ENCODE assay signal across 19 cellular contexts in genomic region chr18:49529596-49529995, GRCh38. TPM values are rescaled to one million over a fixed set of nuclear protein-coding genes. Genes with fewer than 3 reads are reported as not detected.
"Had no signal": no experiment of that assay in that cellular context is flagged by ENCODE, and none has a peak within 500 bp of the region (broad histone marks: within the 10 kb centered on the region; RNA-seq: fewer than 3 reads in every experiment).

No MANE protein-coding gene starts in this region.

- H3K9me3 ChIP-seq: neutrophil, sigmoid colon, suprapubic skin, thyroid gland, upper lobe of right lung had no signal

- H3K4me1 Mint-ChIP-seq: naive thymus-derived CD8-positive, alpha-beta T cell; stimulated activated effector memory CD8-positive, alpha-beta T cell treated with anti-CD3 and anti-CD28 coated beads, Interleukin-12 subunit alpha, Interleukin-12 subunit beta, amount 100 ng/mL, for 72 hours had no signal

- H3K27ac ChIP-seq: foreskin keratinocyte, neutrophil, sigmoid colon, skin epidermis, suprapubic skin, thyroid gland, upper lobe of right lung had no signal

- H3K27me3 ChIP-seq: foreskin keratinocyte, neutrophil, sigmoid colon, suprapubic skin, thyroid gland, upper lobe of right lung had no signal

- H3K36me3 ChIP-seq: neutrophil, sigmoid colon, suprapubic skin, thyroid gland, upper lobe of right lung had no signal

- H3K27ac Mint-ChIP-seq: dendritic cell treated with granulocyte-macrophage colony-stimulating factor and Interleukin-4, amounts not matched to agents 40 ng/mL and 50 ng/mL, for 4 days; effector memory CD8-positive, alpha-beta T cell; naive thymus-derived CD8-positive, alpha-beta T cell; stimulated activated effector memory CD8-positive, alpha-beta T cell treated with anti-CD3 and anti-CD28 coated beads, Interleukin-12 subunit alpha, Interleukin-12 subunit beta, amount 100 ng/mL, for 72 hours had no signal

- H3K9me3 Mint-ChIP-seq: dendritic cell treated with granulocyte-macrophage colony-stimulating factor and Interleukin-4, amounts not matched to agents 40 ng/mL and 50 ng/mL, for 4 days; effector memory CD8-positive, alpha-beta T cell; stimulated activated effector memory CD8-positive, alpha-beta T cell treated with anti-CD3 and anti-CD28 coated beads, Interleukin-12 subunit alpha, Interleukin-12 subunit beta, amount 100 ng/mL, for 72 hours had no signal

- H3K27me3 Mint-ChIP-seq: dendritic cell treated with granulocyte-macrophage colony-stimulating factor and Interleukin-4, amounts not matched to agents 40 ng/mL and 50 ng/mL, for 4 days had no signal

- ATAC-seq: effector memory CD8-positive, alpha-beta T cell; foreskin keratinocyte; left cardiac atrium; left ventricle myocardium superior; naive thymus-derived CD8-positive, alpha-beta T cell; stimulated activated effector memory CD8-positive, alpha-beta T cell treated with anti-CD3 and anti-CD28 coated beads, Interleukin-12 subunit alpha, Interleukin-12 subunit beta, amount 100 ng/mL, for 72 hours; stimulated activated naive CD8-positive, alpha-beta T cell treated with anti-CD3 and anti-CD28 coated beads, Interleukin-15, Interleukin-2, amounts not matched to agents 100 U/mL and 50 U/mL, for 24 hours; upper lobe of right lung had no signal

- H3K4me1 ChIP-seq: foreskin keratinocyte, sigmoid colon, suprapubic skin, upper lobe of right lung had no signal

- DNase-seq: cerebellar nuclear complex; effector memory CD8-positive, alpha-beta T cell; foreskin keratinocyte; kidney; left cardiac atrium; left ventricle myocardium superior; mesenchymal stem cell; naive thymus-derived CD8-positive, alpha-beta T cell; sigmoid colon; stimulated activated CD4-positive, alpha-beta T cell treated with anti-CD3 and anti-CD28 coated beads, Interleukin-2, amount 100 ng/mL, for 48 hours; stimulated activated naive CD8-positive, alpha-beta T cell treated with anti-CD3 and anti-CD28 coated beads, Interleukin-15, Interleukin-2, amounts not matched to agents 100 U/mL and 50 U/mL, for 24 hours; thyroid gland; upper lobe of right lung had no signal

- H3K4me3 Mint-ChIP-seq: dendritic cell treated with granulocyte-macrophage colony-stimulating factor and Interleukin-4, amounts not matched to agents 40 ng/mL and 50 ng/mL, for 4 days; effector memory CD8-positive, alpha-beta T cell; naive thymus-derived CD8-positive, alpha-beta T cell; stimulated activated effector memory CD8-positive, alpha-beta T cell treated with anti-CD3 and anti-CD28 coated beads, Interleukin-12 subunit alpha, Interleukin-12 subunit beta, amount 100 ng/mL, for 72 hours had no signal

- H3K36me3 Mint-ChIP-seq: stimulated activated effector memory CD8-positive, alpha-beta T cell treated with anti-CD3 and anti-CD28 coated beads, Interleukin-12 subunit alpha, Interleukin-12 subunit beta, amount 100 ng/mL, for 72 hours had no signal

- H3K4me3 ChIP-seq: lung, sigmoid colon, skin epidermis, suprapubic skin, thyroid gland, upper lobe of right lung had no signal

RNA-seq across cellular contexts. Expression of gene LIPG, which starts 32.3 kb away (rescaled TPM):
- total RNA-seq: left ventricle myocardium superior; naive thymus-derived CD8-positive, alpha-beta T cell had no signal
- polyA plus RNA-seq: naive thymus-derived CD8-positive, alpha-beta T cell had no signal
